Comparison of ENCODE assay signal across 10 cellular contexts in the genomic region with DNA sequence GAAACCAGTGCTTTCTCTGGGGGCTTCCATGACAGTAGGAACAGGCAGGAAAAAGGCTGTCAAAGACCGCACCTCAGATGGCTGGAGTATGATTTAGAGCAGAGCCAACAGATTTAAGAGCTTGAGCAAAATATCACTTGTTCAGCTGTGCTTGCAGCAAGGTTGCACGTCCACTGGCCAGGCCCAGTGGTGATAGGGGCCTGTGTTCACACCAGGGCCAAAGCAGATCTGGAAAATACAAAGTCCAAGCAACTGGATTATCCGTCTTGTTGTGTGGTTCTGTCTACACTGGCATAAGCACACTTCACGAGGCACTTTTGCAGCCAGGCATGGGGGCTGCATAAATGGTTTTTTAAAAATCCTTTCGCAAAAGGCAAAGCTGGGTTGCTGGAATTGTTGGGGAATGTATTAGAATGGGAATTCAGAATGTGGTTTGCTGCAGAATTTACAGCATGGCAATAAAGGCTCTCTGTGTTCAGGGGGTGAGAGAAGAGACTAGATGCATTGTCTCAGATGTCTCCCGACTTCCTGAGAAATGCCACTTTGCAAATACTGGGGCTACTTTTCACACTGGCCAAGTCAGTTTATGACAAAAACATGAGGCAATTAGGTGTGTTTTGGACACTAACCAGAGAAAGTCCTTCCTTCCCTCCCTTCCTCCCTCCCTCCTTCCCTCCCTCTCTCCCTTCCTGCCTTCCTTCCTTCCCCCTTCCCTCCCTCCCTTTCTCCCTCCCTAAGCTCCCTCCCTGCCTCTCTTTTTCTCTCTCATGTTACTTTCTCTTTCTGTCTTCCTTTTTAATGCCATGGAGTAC. TPM values are rescaled to one million over a fixed set of nuclear protein-coding genes. Genes with fewer than 3 reads are reported as not detected.
A peak's percentile ranks its signal among the peaks of the same experiment; 100 is the strongest.
DNase-seq lines count a peak whose midpoint lies in the region; ATAC-seq, FAIRE-seq and TF ChIP-seq lines count a peak whose summit lies in the region.
"Not testable (repeated sequence)": the region's sequence is repeated elsewhere in the genome, so short reads cannot be mapped to it uniquely, and the experiment has no call there.
"Had no signal": no experiment of that assay in that cellular context is flagged by ENCODE, and none has a peak within 500 bp of the region (broad histone marks: within the 10 kb centered on the region; RNA-seq: fewer than 3 reads in every experiment).

No MANE protein-coding gene starts in this region.

- intact Hi-C loops in dendritic cell treated with granulocyte-macrophage colony-stimulating factor and Interleukin-4, amounts not matched to agents 40 ng/mL and 50 ng/mL, for 4 days (cut with micrococcal nuclease); Right ventricle myocardium inferior (cut with DNase I); HepG2 (cut with micrococcal nuclease; ENCODE audit: unreplicated experiment): not testable (repeated sequence)

- not testable (repeated sequence) for TF ChIP-seq RAD21 in HepG2 (CRISPR knock-in tag; IDR thresholded peaks at IDR 0.05)

- H3K79me2 ChIP-seq in HepG2 (ENCODE audit: insufficient read depth, low read length), result not testable (repeated sequence)

- 24% methylated on average over 6 of the region's 6 CpGs for WGBS in HepG2 (ENCODE audit: low lambda C conversion rate)

- H3K4me1 Mint-ChIP-seq in dendritic cell treated with granulocyte-macrophage colony-stimulating factor and Interleukin-4, amounts not matched to agents 40 ng/mL and 50 ng/mL, for 4 days (ENCODE audit: low read depth), result peaks cover 55% of the 10 kb centered on the region
- H3K4me1 Mint-ChIP-seq in nephron progenitor cell, result peaks cover 33% of the 10 kb centered on the region

- H3K4me3 Mint-ChIP-seq in dendritic cell treated with granulocyte-macrophage colony-stimulating factor and Interleukin-4, amounts not matched to agents 40 ng/mL and 50 ng/mL, for 4 days, result not testable (repeated sequence)
- peak overlapping the region; percentile 54 for H3K4me3 Mint-ChIP-seq in nephron progenitor cell

- peak; percentile 50; the same call in 2 of the 3 replicates for ATAC-seq in SK-N-SH treated with all-trans-retinoic acid at 6 μM for 48 hours
- peak; percentile 5 for ATAC-seq in Right ventricle myocardium inferior
- peak; percentile 48 for ATAC-seq in HepG2

- not testable (repeated sequence) for H3K9me3 ChIP-seq in HepG2 (ENCODE audit: low read length)

- peaks cover 13% of the 10 kb centered on the region for H3K4me1 ChIP-seq in HepG2 (ENCODE audit: insufficient read depth, low read length)

- not testable (repeated sequence) for H4K20me1 ChIP-seq in HepG2 (ENCODE audit: insufficient read depth, low read length)

- not testable (repeated sequence) for H3K4me3 ChIP-seq in HepG2 (replicated peaks in 1 of 3; ENCODE audit: insufficient read depth in 1 of 3, low read depth in 2 of 3, low read length in 3 of 3)

- H3K27ac ChIP-seq in angular gyrus (ENCODE audit: low read depth, low read length), result peak overlapping the region; percentile 81
- not testable (repeated sequence) for H3K27ac ChIP-seq in HepG2 (ENCODE audit: extremely low read length, insufficient read depth, low read length)

- BruUV-seq in HepG2 (replicated peaks; lab: Mats Ljungman, UMichigan), result not testable (repeated sequence)

- FAIRE-seq in GM12892 (lab: Jason Lieb, UNC), result peak; percentile 72
- FAIRE-seq in HepG2 (lab: Jason Lieb, UNC), result not testable (repeated sequence)

- POLR2A ChIA-PET in HepG2 (lab: Yijun Ruan, JAX), result not testable (repeated sequence)

- not testable (repeated sequence) for H3K9me3 Mint-ChIP-seq in dendritic cell treated with granulocyte-macrophage colony-stimulating factor and Interleukin-4, amounts not matched to agents 40 ng/mL and 50 ng/mL, for 4 days; nephron progenitor cell

- not testable (repeated sequence) for H3K9ac ChIP-seq in HepG2 (ENCODE audit: insufficient read depth, low read depth, low read length)

- not testable (repeated sequence) for TF ChIP-seq EP300 in HepG2 (IDR thresholded peaks at IDR 0.05; ENCODE audit: low read depth in 2 of 2, low read length in 2 of 2); HepG2 (CRISPR knock-in tag; IDR thresholded peaks at IDR 0.05; ENCODE audit: borderline replicate concordance)

- not testable (repeated sequence) for H3K36me3 ChIP-seq in HepG2 (replicated peaks in 1 of 2; ENCODE audit: control insufficient read depth in 1 of 2, insufficient read depth in 2 of 2, low read length in 2 of 2)

- not testable (repeated sequence) for H3K27me3 ChIP-seq in HepG2 (ENCODE audit: control insufficient read depth in 1 of 2, insufficient read depth in 2 of 2, low read length in 2 of 2)

- CTCF ChIA-PET in HepG2 (lab: Yijun Ruan, JAX; ENCODE audit: low intra/inter-chr PET ratio, low total read pairs), result not testable (repeated sequence)

- in situ Hi-C loops in HepG2 (cut with HindIII; ENCODE audit: extremely low pct_ligation_motif_present, low pct_unique_long_range_greater_than_20kb), result not testable (repeated sequence)

- H2AFZ ChIP-seq in HepG2 (ENCODE audit: low read length), result not testable (repeated sequence)

- not testable (repeated sequence) for TF ChIP-seq CTCF in HepG2 (CRISPR knock-in tag; IDR thresholded peaks at IDR 0.05); nephron progenitor cell (IDR thresholded peaks at IDR 0.05)

- peaks cover 65% of the 10 kb centered on the region for H3K36me3 Mint-ChIP-seq in dendritic cell treated with granulocyte-macrophage colony-stimulating factor and Interleukin-4, amounts not matched to agents 40 ng/mL and 50 ng/mL, for 4 days (ENCODE audit: low read depth)
- H3K36me3 Mint-ChIP-seq in nephron progenitor cell (ENCODE audit: low read depth), result not testable (repeated sequence)

- not testable (repeated sequence) for H3K27me3 Mint-ChIP-seq in dendritic cell treated with granulocyte-macrophage colony-stimulating factor and Interleukin-4, amounts not matched to agents 40 ng/mL and 50 ng/mL, for 4 days; nephron progenitor cell (ENCODE audit: low read depth, poor library complexity)

- not testable (repeated sequence) for DNase-seq in GM12892 (ENCODE audit: insufficient read length); Right ventricle myocardium inferior (ENCODE audit: missing footprints); HepG2 (ENCODE audit: low spot score); nephron progenitor cell

- TF ChIP-seq POLR2A in GM12892 (IDR thresholded peaks at IDR 0.05; ENCODE audit: low read depth, low read length); HepG2 (IDR thresholded peaks at IDR 0.05; ENCODE audit: insufficient read depth in 1 of 2, low read depth in 2 of 2, low read length in 2 of 2): not testable (repeated sequence)

- peak overlapping the region; percentile 13; the same call in 1 of the 2 replicates for H3K4me2 ChIP-seq in HepG2 (ENCODE audit: low read depth, low read length)

- H3K27ac Mint-ChIP-seq in dendritic cell treated with granulocyte-macrophage colony-stimulating factor and Interleukin-4, amounts not matched to agents 40 ng/mL and 50 ng/mL, for 4 days, result peak overlapping the region; percentile 71
- not testable (repeated sequence) for H3K27ac Mint-ChIP-seq in nephron progenitor cell

RNA-seq across cellular contexts. Expression of gene FCGR2A, which starts 7.6 kb away (rescaled TPM):
- polyA plus RNA-seq in GM12892 (2012; ENCODE audit: missing spikeins), result 1.9 TPM
- total RNA-seq in Right ventricle myocardium inferior (22.1 TPM), HepG2 (2016; rRNA removed; fragmentation: Illumina TruSeq; extraction: Trizol) (not detected in 2 replicates)
- total RNA-seq in HepG2 (2016; cell fraction: cytosol; rRNA removed; fragmentation: Illumina TruSeq; extraction: Trizol; ENCODE audit: low read depth), result not detected in 2 replicates
- total RNA-seq in HepG2 (2016; cell fraction: insoluble cytoplasmic fraction; rRNA removed; fragmentation: Illumina TruSeq; extraction: Trizol), result 0.04 TPM in 1 of 2 replicates, not detected in the other
- total RNA-seq in HepG2 (2016; cell fraction: membrane; rRNA removed; fragmentation: Illumina TruSeq; extraction: Trizol), result not detected in 2 replicates
- total RNA-seq in HepG2 (2016; cell fraction: nucleus; rRNA removed; fragmentation: Illumina TruSeq; extraction: Trizol), result not detected in 2 replicates
- polyA plus RNA-seq in HepG2 (2011; rRNA removed), result 0.31 and 0.44 TPM in 2 replicates
- polyA plus RNA-seq in HepG2 (2011; cell fraction: cytosol; rRNA removed), result 0.28 and 8.4 TPM in 2 replicates
- 0.08 and 0.09 TPM in 2 replicates for polyA plus RNA-seq in HepG2 (2011; cell fraction: nucleus; rRNA removed)
- 0.39 TPM in 1 of 2 replicates, not detected in the other for polyA plus RNA-seq in HepG2 (2012)
- polyA plus RNA-seq in HepG2 (2016; cell fraction: cytosol; fragmentation: Illumina TruSeq; extraction: Trizol; ENCODE audit: low read depth), result 0.09 TPM in 1 of 2 replicates, not detected in the other
- not detected in 2 replicates for polyA plus RNA-seq in HepG2 (2016; cell fraction: insoluble cytoplasmic fraction; fragmentation: Illumina TruSeq; extraction: Trizol; ENCODE audit: low read depth)
- polyA plus RNA-seq in HepG2 (2016; cell fraction: membrane; fragmentation: Illumina TruSeq; extraction: Trizol; ENCODE audit: low read depth), result 0.41 TPM in 1 of 2 replicates, not detected in the other
- polyA plus RNA-seq in HepG2 (2016; cell fraction: nucleus; fragmentation: Illumina TruSeq; extraction: Trizol; ENCODE audit: insufficient read depth, low read depth), result not detected in 2 replicates
- polyA minus RNA-seq in HepG2 (2011; rRNA and poly(A)+ RNA removed; ENCODE audit: low replicate concordance), result 0.48 and 2.3 TPM in 2 replicates
- polyA minus RNA-seq in HepG2 (2011; cell fraction: cytosol; rRNA and poly(A)+ RNA removed), result not detected in 2 replicates
- polyA minus RNA-seq in HepG2 (2011; cell fraction: nucleus; rRNA and poly(A)+ RNA removed), result 0.13 TPM in 1 of 2 replicates, not detected in the other
- total RNA-seq: Daoy had no signal

RNA-seq across cellular contexts. Expression of gene HSPA6, which starts 11.5 kb away (rescaled TPM):
- 0.66 TPM for polyA plus RNA-seq in GM12892 (2012; ENCODE audit: missing spikeins)
- total RNA-seq in Right ventricle myocardium inferior, result 1.1 TPM
- not detected in 2 replicates for total RNA-seq in HepG2 (2016; rRNA removed; fragmentation: Illumina TruSeq; extraction: Trizol)
- not detected in 2 replicates for total RNA-seq in HepG2 (2016; cell fraction: cytosol; rRNA removed; fragmentation: Illumina TruSeq; extraction: Trizol; ENCODE audit: low read depth)
- total RNA-seq in HepG2 (2016; cell fraction: insoluble cytoplasmic fraction; rRNA removed; fragmentation: Illumina TruSeq; extraction: Trizol), result not detected in 2 replicates
- not detected in 2 replicates for total RNA-seq in HepG2 (2016; cell fraction: membrane; rRNA removed; fragmentation: Illumina TruSeq; extraction: Trizol)
- not detected in 2 replicates for total RNA-seq in HepG2 (2016; cell fraction: nucleus; rRNA removed; fragmentation: Illumina TruSeq; extraction: Trizol)
- 0.07 and 0.16 TPM in 2 replicates for polyA plus RNA-seq in HepG2 (2011; rRNA removed)
- 0.04 and 0.10 TPM in 2 replicates for polyA plus RNA-seq in HepG2 (2011; cell fraction: cytosol; rRNA removed)
- polyA plus RNA-seq in HepG2 (2011; cell fraction: nucleus; rRNA removed), result 0.21 and 0.36 TPM in 2 replicates
- 0.12 and 0.33 TPM in 2 replicates for polyA plus RNA-seq in HepG2 (2012)
- polyA plus RNA-seq in HepG2 (2016; cell fraction: cytosol; fragmentation: Illumina TruSeq; extraction: Trizol; ENCODE audit: low read depth), result not detected in 2 replicates
- polyA plus RNA-seq in HepG2 (2016; cell fraction: insoluble cytoplasmic fraction; fragmentation: Illumina TruSeq; extraction: Trizol; ENCODE audit: low read depth), result not detected in 2 replicates
- polyA plus RNA-seq in HepG2 (2016; cell fraction: membrane; fragmentation: Illumina TruSeq; extraction: Trizol; ENCODE audit: low read depth), result not detected in 2 replicates
- polyA plus RNA-seq in HepG2 (2016; cell fraction: nucleus; fragmentation: Illumina TruSeq; extraction: Trizol; ENCODE audit: insufficient read depth, low read depth), result not detected in 2 replicates
- polyA minus RNA-seq in HepG2 (2011; rRNA and poly(A)+ RNA removed; ENCODE audit: low replicate concordance), result 0.14 and 0.63 TPM in 2 replicates
- not detected in 2 replicates for polyA minus RNA-seq in HepG2 (2011; cell fraction: cytosol; rRNA and poly(A)+ RNA removed)
- 0.62 TPM in 1 of 2 replicates, not detected in the other for polyA minus RNA-seq in HepG2 (2011; cell fraction: nucleus; rRNA and poly(A)+ RNA removed)

RNA-seq across cellular contexts. Expression of gene FCGR3A, which starts 36.8 kb away (rescaled TPM):
- polyA plus RNA-seq in GM12892 (2012; ENCODE audit: missing spikeins), result not detected
- 31.4 TPM for total RNA-seq in Right ventricle myocardium inferior
- not detected in 2 replicates for total RNA-seq in HepG2 (2016; rRNA removed; fragmentation: Illumina TruSeq; extraction: Trizol)
- total RNA-seq in HepG2 (2016; cell fraction: cytosol; rRNA removed; fragmentation: Illumina TruSeq; extraction: Trizol; ENCODE audit: low read depth), result not detected in 2 replicates
- not detected in 2 replicates for total RNA-seq in HepG2 (2016; cell fraction: insoluble cytoplasmic fraction; rRNA removed; fragmentation: Illumina TruSeq; extraction: Trizol)
- not detected in 2 replicates for total RNA-seq in HepG2 (2016; cell fraction: membrane; rRNA removed; fragmentation: Illumina TruSeq; extraction: Trizol)
- not detected in 2 replicates for total RNA-seq in HepG2 (2016; cell fraction: nucleus; rRNA removed; fragmentation: Illumina TruSeq; extraction: Trizol)
- polyA plus RNA-seq in HepG2 (2011; rRNA removed), result not detected in 2 replicates
- not detected in 2 replicates for polyA plus RNA-seq in HepG2 (2011; cell fraction: cytosol; rRNA removed)
- not detected in 2 replicates for polyA plus RNA-seq in HepG2 (2011; cell fraction: nucleus; rRNA removed)
- polyA plus RNA-seq in HepG2 (2012), result not detected in 2 replicates
- not detected in 2 replicates for polyA plus RNA-seq in HepG2 (2016; cell fraction: cytosol; fragmentation: Illumina TruSeq; extraction: Trizol; ENCODE audit: low read depth)
- polyA plus RNA-seq in HepG2 (2016; cell fraction: insoluble cytoplasmic fraction; fragmentation: Illumina TruSeq; extraction: Trizol; ENCODE audit: low read depth), result not detected in 2 replicates
- not detected in 2 replicates for polyA plus RNA-seq in HepG2 (2016; cell fraction: membrane; fragmentation: Illumina TruSeq; extraction: Trizol; ENCODE audit: low read depth)
- polyA plus RNA-seq in HepG2 (2016; cell fraction: nucleus; fragmentation: Illumina TruSeq; extraction: Trizol; ENCODE audit: insufficient read depth, low read depth), result not detected in 2 replicates
- not detected in 2 replicates for polyA minus RNA-seq in HepG2 (2011; rRNA and poly(A)+ RNA removed; ENCODE audit: low replicate concordance)
- polyA minus RNA-seq in HepG2 (2011; cell fraction: cytosol; rRNA and poly(A)+ RNA removed), result not detected in 2 replicates
- not detected in 2 replicates for polyA minus RNA-seq in HepG2 (2011; cell fraction: nucleus; rRNA and poly(A)+ RNA removed)
- total RNA-seq: A172, Daoy, HT1080 had no signal

Comparison
In these comparisons a context has a peak if more than half of its experiments do, and no peak if none do; other contexts are left out.
1. RNA of gene FCGR2A, which starts 7.6 kb away (total RNA-seq): 22.1 TPM in Right ventricle myocardium inferior (single experiment); 0.04 TPM in HepG2; every median in the first group is over 10 times any median in the second.
2. RNA of gene FCGR3A, which starts 36.8 kb away (total RNA-seq): 31.4 TPM in Right ventricle myocardium inferior (single experiment); not detected in HepG2; every median in the first group is over 10 times any median in the second.
3. Peak in every context shown above with its lines, with median percentiles within 50 percentile points of each other: ATAC-seq.